24 cellular contexts compared by ENCODE assay signal in the genomic region with DNA sequence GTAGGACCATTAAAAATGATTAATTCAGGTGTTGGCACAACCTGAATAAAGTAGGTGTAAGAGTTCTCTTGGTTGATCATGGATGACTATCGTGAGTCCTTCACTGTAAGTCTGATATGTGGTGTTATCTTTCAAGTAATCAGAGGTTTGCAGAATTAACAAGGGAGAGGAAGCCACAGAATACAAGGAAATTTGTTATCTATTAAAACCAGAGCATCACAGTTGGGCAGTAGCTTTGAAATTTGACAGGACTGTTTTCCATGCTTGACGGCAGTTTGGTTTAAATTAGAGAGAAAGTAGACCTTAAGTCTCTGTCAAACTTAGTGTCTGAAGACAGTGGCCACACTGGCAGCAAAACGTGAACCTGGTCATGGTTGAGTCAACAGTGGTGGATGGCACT.
"Had no signal": no experiment of that assay in that cellular context is flagged by ENCODE, and none has a peak within 500 bp of the region (broad histone marks: within the 10 kb centered on the region; RNA-seq: fewer than 3 reads in every experiment).

No MANE protein-coding gene starts in this region.

- H3K27me3 Mint-ChIP-seq: natural killer cell treated with Interleukin-12 subunit alpha and Interleukin-12 subunit beta and Interleukin-15 and Interleukin-18, amount 100 ng/mL, for 72 hours; progenitor cell of endocrine pancreas; stimulated activated naive B cell treated with anti-CD40 and anti-IgM and Interleukin-4, amounts not matched to agents 10 μg/mL and 1 μg/mL and 100 μg/mL, for 72 hours had no signal

- H3K4me3 ChIP-seq: left ventricle myocardium inferior, lung, ovary, right atrium auricular region, skin epidermis, stomach, testis, thyroid gland, transverse colon, upper lobe of left lung, vagina had no signal

- H3K36me3 ChIP-seq: left ventricle myocardium inferior, ovary, right atrium auricular region, stomach, thyroid gland, transverse colon, upper lobe of left lung, vagina had no signal

- ATAC-seq: naive thymus-derived CD4-positive, alpha-beta T cell; natural killer cell treated with Interleukin-12 subunit alpha and Interleukin-12 subunit beta and Interleukin-15 and Interleukin-18, amount 100 ng/mL, for 72 hours; sciatic nerve; stimulated activated naive B cell treated with anti-CD40 and anti-IgM and Interleukin-4, amounts not matched to agents 10 μg/mL and 1 μg/mL and 100 μg/mL, for 72 hours; stimulated activated naive CD8-positive, alpha-beta T cell treated with anti-CD3 and anti-CD28 coated beads, Interleukin-15, Interleukin-2, amounts not matched to agents 100 U/mL and 50 U/mL, for 24 hours had no signal

- DNase-seq: islet precursor cell; left ventricle myocardium inferior; mesendoderm; naive thymus-derived CD4-positive, alpha-beta T cell; ovary; stimulated activated CD4-positive, alpha-beta T cell treated with anti-CD3 and anti-CD28 coated beads, Interleukin-12 subunit alpha, Interleukin-12 subunit beta, amount 100 ng/mL, for 4 hours; stimulated activated CD4-positive, alpha-beta T cell treated with anti-CD3 and anti-CD28 coated beads, Interleukin-15, amount 100 ng/mL, for 24 hours; stimulated activated CD4-positive, alpha-beta T cell treated with anti-CD3 and anti-CD28 coated beads, Interleukin-2, amount 100 ng/mL, for 24 hours; stimulated activated CD4-positive, alpha-beta T cell treated with anti-CD3 and anti-CD28 coated beads, Interleukin-4, amount 100 ng/mL, for 1 hour; stimulated activated naive B cell treated with anti-CD40 and anti-IgM and Interleukin-4, amounts not matched to agents 10 μg/mL and 1 μg/mL and 100 μg/mL, for 72 hours; stimulated activated naive CD8-positive, alpha-beta T cell treated with anti-CD3 and anti-CD28 coated beads, Interleukin-15, Interleukin-2, amounts not matched to agents 100 U/mL and 50 U/mL, for 24 hours; stomach; testis; thyroid gland; transverse colon; upper lobe of left lung had no signal

- H3K27ac Mint-ChIP-seq: mesothelial cell of epicardium; naive thymus-derived CD4-positive, alpha-beta T cell; natural killer cell treated with Interleukin-12 subunit alpha and Interleukin-12 subunit beta and Interleukin-15 and Interleukin-18, amount 100 ng/mL, for 72 hours; progenitor cell of endocrine pancreas; stimulated activated naive B cell treated with anti-CD40 and anti-IgM and Interleukin-4, amounts not matched to agents 10 μg/mL and 1 μg/mL and 100 μg/mL, for 72 hours had no signal

- H3K4me1 ChIP-seq: left ventricle myocardium inferior, right atrium auricular region, stomach, testis, thyroid gland, transverse colon, upper lobe of left lung, vagina had no signal

- H3K27me3 ChIP-seq: ovary, right atrium auricular region, stomach, testis, thyroid gland, transverse colon, upper lobe of left lung, vagina had no signal

- H3K9me3 ChIP-seq: left ventricle myocardium inferior, ovary, right atrium auricular region, stomach, testis, thyroid gland, transverse colon, upper lobe of left lung, vagina had no signal

- H3K4me3 Mint-ChIP-seq: mesothelial cell of epicardium; naive thymus-derived CD4-positive, alpha-beta T cell; natural killer cell treated with Interleukin-12 subunit alpha and Interleukin-12 subunit beta and Interleukin-15 and Interleukin-18, amount 100 ng/mL, for 72 hours; stimulated activated naive B cell treated with anti-CD40 and anti-IgM and Interleukin-4, amounts not matched to agents 10 μg/mL and 1 μg/mL and 100 μg/mL, for 72 hours had no signal

- H3K36me3 Mint-ChIP-seq: mesothelial cell of epicardium; naive thymus-derived CD4-positive, alpha-beta T cell; natural killer cell treated with Interleukin-12 subunit alpha and Interleukin-12 subunit beta and Interleukin-15 and Interleukin-18, amount 100 ng/mL, for 72 hours; stimulated activated naive B cell treated with anti-CD40 and anti-IgM and Interleukin-4, amounts not matched to agents 10 μg/mL and 1 μg/mL and 100 μg/mL, for 72 hours had no signal

- H3K27ac ChIP-seq: left ventricle myocardium inferior, ovary, right atrium auricular region, skin epidermis, stomach, testis, thyroid gland, transverse colon, upper lobe of left lung, vagina had no signal

- H3K4me1 Mint-ChIP-seq: stimulated activated naive B cell treated with anti-CD40 and anti-IgM and Interleukin-4, amounts not matched to agents 10 μg/mL and 1 μg/mL and 100 μg/mL, for 72 hours had no signal

- H3K9me3 Mint-ChIP-seq: naive thymus-derived CD4-positive, alpha-beta T cell; stimulated activated naive B cell treated with anti-CD40 and anti-IgM and Interleukin-4, amounts not matched to agents 10 μg/mL and 1 μg/mL and 100 μg/mL, for 72 hours had no signal
